8 cellular contexts compared by ENCODE assay signal in genomic region chr3:53773586-53774368, GRCh38.
DNase-seq lines count a peak whose midpoint lies in the region; ATAC-seq and TF ChIP-seq lines count a peak whose summit lies in the region.

No MANE protein-coding gene starts in this region.

- ATAC-seq in GM19351 (IDR thresholded peaks at IDR 0.05; ENCODE audit: unreplicated experiment) (peak; percentile 95), HG03066 (IDR thresholded peaks at IDR 0.05; ENCODE audit: low read depth, unreplicated experiment) (peak; percentile 92), thoracic aorta (ENCODE audit: insufficient number of reproducible peaks, low FRiP score, low read depth) (no peak), mucosa of descending colon (no peak)
- ATAC-seq in activated CD4-positive, CD25-positive, alpha-beta regulatory T cell treated with anti-CD3 and anti-CD28 coated beads, Interleukin-2, amount 50 U/mL, for 24 hours: no peak

- peak overlapping the region; percentile 11 to 32 for H3K27ac ChIP-seq in thoracic aorta

- intact Hi-C loops in mucosa of descending colon (cut with DNase I, micrococcal nuclease): no loop called here

- H3K4me1 ChIP-seq in thoracic aorta (ENCODE audit: control insufficient read depth in 1 of 2, low read depth in 2 of 2) (peaks cover 23 to 44% of the 10 kb centered on the region in 2 donors), mucosa of descending colon (ENCODE audit: low read depth) (no peaks in the 10 kb centered on the region)

- H3K4me3 ChIP-seq in thoracic aorta (no peak overlapping the region), mucosa of descending colon (no peak overlapping the region)

- H3K27me3 ChIP-seq in thoracic aorta (replicated peaks; ENCODE audit: insufficient read depth): no peaks in the 10 kb centered on the region

- TF ChIP-seq CTCF in thoracic aorta (IDR thresholded peaks at IDR 0.05) (no peak), mucosa of descending colon (IDR thresholded peaks at IDR 0.05) (no peak)

- H3K36me3 ChIP-seq in thoracic aorta: no peaks in the 10 kb centered on the region
- no peaks in the 10 kb centered on the region for H3K36me3 ChIP-seq in mucosa of descending colon (ENCODE audit: low read depth)

- H3K9me3 ChIP-seq in thoracic aorta (no peaks in the 10 kb centered on the region), mucosa of descending colon (no peaks in the 10 kb centered on the region)

- peak; percentile 3 for DNase-seq in cerebellar cortex (ENCODE audit: low spot score)
- DNase-seq in thoracic aorta (ENCODE audit: low spot score): peak; percentile 17
- no peak for DNase-seq in activated CD8-positive, alpha-beta memory T cell treated with anti-CD3 and anti-CD28 coated beads for 24 hours
- no peak for DNase-seq in mucosa of descending colon
- DNase-seq in hippocampal formation (lab: John Stamatoyannopoulos, UW): no peak

Comparison
In these comparisons a context has a peak if more than half of its experiments do, and no peak if none do; other contexts are left out.
1. ATAC-seq: peak in GM19351 (single experiment) and HG03066 (single experiment); none in thoracic aorta (single experiment), mucosa of descending colon (single experiment) and activated CD4-positive, CD25-positive, alpha-beta regulatory T cell treated with anti-CD3 and anti-CD28 coated beads, Interleukin-2, amount 50 U/mL, for 24 hours (0 of 2).
2. DNase-seq: peak in cerebellar cortex (single experiment) and thoracic aorta (single experiment); none in activated CD8-positive, alpha-beta memory T cell treated with anti-CD3 and anti-CD28 coated beads for 24 hours (single experiment), mucosa of descending colon (0 of 3) and hippocampal formation (0 of 2).